In genomic region chr19:34215006-34215665, GRCh38 we compare ENCODE assay signal across 17 cellular contexts. TPM values are rescaled to one million over a fixed set of nuclear protein-coding genes. Genes with fewer than 3 reads are reported as not detected.
DNase-seq lines count a peak whose midpoint lies in the region; ATAC-seq and TF ChIP-seq lines count a peak whose summit lies in the region.
"Had no signal": no experiment of that assay in that cellular context is flagged by ENCODE, and none has a peak within 500 bp of the region (broad histone marks: within the 10 kb centered on the region; RNA-seq: fewer than 3 reads in every experiment).

No MANE protein-coding gene starts in this region.

- no peaks in the 10 kb centered on the region for H3K9me2 ChIP-seq in OCI-LY7 (ENCODE audit: insufficient read depth, low read length)

- H2AFZ ChIP-seq in OCI-LY7 (ENCODE audit: low read length), result no peak overlapping the region

- no peaks in the 10 kb centered on the region for H3K27me3 Mint-ChIP-seq in activated naive CD4-positive, alpha-beta T cell treated with anti-CD3 and anti-CD28 coated beads for 36 hours (ENCODE audit: low read depth)
- H3K27me3 Mint-ChIP-seq in CD8-positive, alpha-beta memory T cell, result no peaks in the 10 kb centered on the region
- no peaks in the 10 kb centered on the region for H3K27me3 Mint-ChIP-seq in nephron progenitor cell (ENCODE audit: low read depth, poor library complexity)

- no peak overlapping the region for H3K4me2 ChIP-seq in OCI-LY7 (ENCODE audit: low read length)

- no peaks in the 10 kb centered on the region for H3K9me3 ChIP-seq in CD8-positive, alpha-beta memory T cell (ENCODE audit: low read length)
- H3K9me3 ChIP-seq in OCI-LY7 (ENCODE audit: low read length), result no peaks in the 10 kb centered on the region
- H3K9me3 ChIP-seq: HAP-1, SJSA1 had no signal

- CTCF ChIA-PET in activated naive CD4-positive, alpha-beta T cell treated with anti-CD3 and anti-CD28 coated beads for 36 hours (lab: Charles Lee), result no interaction called here
- CTCF ChIA-PET in CD8-positive, alpha-beta memory T cell (lab: Charles Lee), result no interaction called here
- CTCF ChIA-PET in OCI-LY7 (lab: Charles Lee; ENCODE audit: unreplicated experiment), result no interaction called here

- ATAC-seq in activated naive CD4-positive, alpha-beta T cell treated with anti-CD3 and anti-CD28 coated beads, Interleukin-2, amount 50 U/mL, for 72 hours, result no peak
- ATAC-seq: K562 had no signal

- H3K4me3 ChIP-seq in CD8-positive, alpha-beta memory T cell (ENCODE audit: low read length), result no peak overlapping the region
- no peak overlapping the region for H3K4me3 ChIP-seq in OCI-LY7 (ENCODE audit: low read depth, low read length, poor library complexity, severe bottlenecking)
- H3K4me3 ChIP-seq: HAP-1, K562, SJSA1 had no signal

- H3K4me1 ChIP-seq in CD8-positive, alpha-beta memory T cell (ENCODE audit: insufficient read depth, low read length), result peaks cover 18% of the 10 kb centered on the region
- H3K4me1 ChIP-seq in OCI-LY7 (ENCODE audit: insufficient read depth, low read length, poor library complexity, severe bottlenecking), result no peaks in the 10 kb centered on the region
- H3K4me1 ChIP-seq: HAP-1 had no signal

- H3K4me1 Mint-ChIP-seq in activated naive CD4-positive, alpha-beta T cell treated with anti-CD3 and anti-CD28 coated beads for 36 hours (ENCODE audit: low read depth), result peaks cover 41% of the 10 kb centered on the region
- H3K4me1 Mint-ChIP-seq in CD8-positive, alpha-beta memory T cell, result peaks cover 24 to 54% (median 45%) of the 10 kb centered on the region in 3 donors
- H3K4me1 Mint-ChIP-seq in nephron progenitor cell, result peaks cover 10% of the 10 kb centered on the region

- POLR2A ChIA-PET in CD8-positive, alpha-beta memory T cell (lab: Charles Lee), result no interaction called here
- POLR2A ChIA-PET in OCI-LY7 (lab: Charles Lee), result interaction anchor here (1.0 kb wide), 1 partner anchor 14 kb away, joined by 3 read pairs; no protein-coding TSS in a partner anchor

- H3K79me2 ChIP-seq in OCI-LY7 (ENCODE audit: insufficient read depth, low read depth, low read length), result peaks cover 4% of the 10 kb centered on the region; the same call in 1 of the 2 replicates

- no peaks in the 10 kb centered on the region for H3K9me3 Mint-ChIP-seq in activated naive CD4-positive, alpha-beta T cell treated with anti-CD3 and anti-CD28 coated beads for 36 hours
- no peaks in the 10 kb centered on the region for H3K9me3 Mint-ChIP-seq in activated naive CD4-positive, alpha-beta T cell treated with anti-CD3 and anti-CD28 coated beads, Interleukin-2, amount 50 U/mL, for 72 hours
- H3K9me3 Mint-ChIP-seq in CD8-positive, alpha-beta memory T cell, result no peaks in the 10 kb centered on the region
- no peaks in the 10 kb centered on the region for H3K9me3 Mint-ChIP-seq in nephron progenitor cell
- H3K9me3 Mint-ChIP-seq: CD14-positive monocyte had no signal

- DNase-seq in activated naive CD4-positive, alpha-beta T cell treated with anti-CD3 and anti-CD28 coated beads for 36 hours, result no peak
- no peak for DNase-seq in activated naive CD4-positive, alpha-beta T cell treated with anti-CD3 and anti-CD28 coated beads, Interleukin-2, amount 50 U/mL, for 72 hours (ENCODE audit: low spot score in 2 of 2)
- DNase-seq in CD8-positive, alpha-beta memory T cell, result no peak
- no peak for DNase-seq in OCI-LY7 (ENCODE audit: low spot score)
- DNase-seq in nephron progenitor cell, result no peak
- no peak for DNase-seq in stimulated activated CD4-positive, alpha-beta T cell treated with anti-CD3 and anti-CD28 coated beads, Interleukin-4, amount 100 ng/mL, for 24 hours
- no peak for DNase-seq in UCSD-AML1 (lab: John Stamatoyannopoulos, UW; ENCODE audit: unreplicated experiment)
- DNase-seq in activated CD8-positive, alpha-beta memory T cell treated with anti-CD3 and anti-CD28 coated beads, Interleukin-2, amount 50 U/mL, for 4 hours, result no peak
- DNase-seq: Calu3, DMS79, NCI-H1417 treated with DMSO at 0.1 percent for 48 hours, NCI-H2029, NCI-H774 had no signal

- intact Hi-C loops in activated naive CD4-positive, alpha-beta T cell treated with anti-CD3 and anti-CD28 coated beads for 36 hours (cut with micrococcal nuclease), result loop anchor here (10.0 kb wide), 1 partner anchor 290 kb away; no protein-coding TSS in a partner anchor
- intact Hi-C loops in OCI-LY7 (cut with micrococcal nuclease; ENCODE audit: unreplicated experiment), result no loop called here

- H3K36me3 Mint-ChIP-seq in activated naive CD4-positive, alpha-beta T cell treated with anti-CD3 and anti-CD28 coated beads for 36 hours (ENCODE audit: low read depth), result peaks cover 33% of the 10 kb centered on the region
- H3K36me3 Mint-ChIP-seq in activated naive CD4-positive, alpha-beta T cell treated with anti-CD3 and anti-CD28 coated beads, Interleukin-2, amount 50 U/mL, for 72 hours, result no peaks in the 10 kb centered on the region
- H3K36me3 Mint-ChIP-seq in CD8-positive, alpha-beta memory T cell, result peaks cover 0 to 65% (median 7%) of the 10 kb centered on the region in 3 donors
- peaks cover 78% of the 10 kb centered on the region for H3K36me3 Mint-ChIP-seq in nephron progenitor cell (ENCODE audit: low read depth)

- no peak overlapping the region for H3K27ac ChIP-seq in CD8-positive, alpha-beta memory T cell (ENCODE audit: low read depth, low read length)
- H3K27ac ChIP-seq in OCI-LY7 (ENCODE audit: low read depth, low read length, poor library complexity, severe bottlenecking), result no peak overlapping the region
- H3K27ac ChIP-seq: SJSA1 had no signal

- H4K20me1 ChIP-seq in OCI-LY7 (ENCODE audit: insufficient read depth, low read length), result no peaks in the 10 kb centered on the region

- H3K27me3 ChIP-seq in CD8-positive, alpha-beta memory T cell (ENCODE audit: insufficient read depth, low read length, poor library complexity, severe bottlenecking), result no peaks in the 10 kb centered on the region
- H3K27me3 ChIP-seq: SJSA1 had no signal

- H3K27ac Mint-ChIP-seq in activated naive CD4-positive, alpha-beta T cell treated with anti-CD3 and anti-CD28 coated beads for 36 hours, result peak overlapping the region; percentile 9
- peak overlapping the region in 1 of 2 donors; percentile 9 for H3K27ac Mint-ChIP-seq in activated naive CD4-positive, alpha-beta T cell treated with anti-CD3 and anti-CD28 coated beads, Interleukin-2, amount 50 U/mL, for 72 hours
- H3K27ac Mint-ChIP-seq in CD8-positive, alpha-beta memory T cell, result peak overlapping the region in 5 of 8 donors; percentile 35 to 47 (median 36)
- peak overlapping the region; percentile 88 for H3K27ac Mint-ChIP-seq in nephron progenitor cell

- TSS peak; percentile 15 for BruUV-seq in OCI-LY7 (replicated peaks; lab: Mats Ljungman, UMichigan)

- TF ChIP-seq CTCF in OCI-LY7 (conservative IDR thresholded peaks at IDR 0.05; ENCODE audit: low read length), result no peak
- TF ChIP-seq CTCF in nephron progenitor cell (IDR thresholded peaks at IDR 0.05), result no peak

- peaks cover 15% of the 10 kb centered on the region for H3K36me3 ChIP-seq in CD8-positive, alpha-beta memory T cell (ENCODE audit: insufficient read depth, low read length)
- H3K36me3 ChIP-seq in OCI-LY7 (ENCODE audit: insufficient read depth, low read length), result peaks cover 88% of the 10 kb centered on the region

- no peak overlapping the region for H3K4me3 Mint-ChIP-seq in activated naive CD4-positive, alpha-beta T cell treated with anti-CD3 and anti-CD28 coated beads for 36 hours
- H3K4me3 Mint-ChIP-seq in CD8-positive, alpha-beta memory T cell, result no peak overlapping the region
- H3K4me3 Mint-ChIP-seq in nephron progenitor cell, result no peak overlapping the region
- H3K4me3 Mint-ChIP-seq: CD14-positive monocyte had no signal

RNA-seq across cellular contexts. Expression of gene GARRE1, which starts 39.2 kb away (rescaled TPM):
- 10 to 100 TPM; 13.2 to 16.2 TPM for total RNA-seq in activated naive CD4-positive, alpha-beta T cell treated with anti-CD3 and anti-CD28 coated beads for 36 hours
- 10 to 100 TPM; 11.7 to 15.0 TPM for total RNA-seq in activated naive CD4-positive, alpha-beta T cell treated with anti-CD3 and anti-CD28 coated beads, Interleukin-2, amount 50 U/mL, for 72 hours
- total RNA-seq in CD8-positive, alpha-beta memory T cell, result 10 to 100 TPM; 12.1 to 13.5 TPM
- polyA plus RNA-seq in CD8-positive, alpha-beta memory T cell, result 6.1 TPM
- 11.1 and 15.4 TPM in 2 replicates for total RNA-seq in OCI-LY7 (2014; rRNA removed; shearing (Covaris generic))
- 18.8 and 19.8 TPM in 2 replicates for total RNA-seq in OCI-LY7 (2022)

RNA-seq across cellular contexts. Expression of gene LSM14A, which starts 42.8 kb away (rescaled TPM):
- 100 to 1,000 TPM in 1 of 2 experiments, 10 to 100 TPM in 1; 87.9 to 102 TPM for total RNA-seq in activated naive CD4-positive, alpha-beta T cell treated with anti-CD3 and anti-CD28 coated beads for 36 hours
- 100 to 1,000 TPM in 1 of 2 donors, 10 to 100 TPM in 1; 77.3 to 101 TPM for total RNA-seq in activated naive CD4-positive, alpha-beta T cell treated with anti-CD3 and anti-CD28 coated beads, Interleukin-2, amount 50 U/mL, for 72 hours
- 100 to 1,000 TPM; 111 to 129 TPM for total RNA-seq in CD8-positive, alpha-beta memory T cell
- polyA plus RNA-seq in CD8-positive, alpha-beta memory T cell, result 167 TPM
- total RNA-seq in OCI-LY7 (2014; rRNA removed; shearing (Covaris generic)), result 151 and 182 TPM in 2 replicates
- total RNA-seq in OCI-LY7 (2022), result 189 and 234 TPM in 2 replicates
